ENCODE assay signal across 8 cellular contexts in genomic region chrX:7108995-7109634, GRCh38. TPM values are rescaled to one million over a fixed set of nuclear protein-coding genes. Genes with fewer than 3 reads are reported as not detected.
DNase-seq lines count a peak whose midpoint lies in the region; ATAC-seq, FAIRE-seq and TF ChIP-seq lines count a peak whose summit lies in the region.

No MANE protein-coding gene starts in this region.

- TF ChIP-seq CTCF in WERI-Rb-1 (IDR thresholded peaks at IDR 0.05; ENCODE audit: low read depth, low read length) = no peak

- H3K9me3 ChIP-seq in WERI-Rb-1 (ENCODE audit: severe bottlenecking) = no peaks in the 10 kb centered on the region
- H3K9me3 ChIP-seq in small intestine (ENCODE audit: control insufficient read depth, low read depth) = no peaks in the 10 kb centered on the region

- H3K4me1 ChIP-seq in small intestine (ENCODE audit: control insufficient read depth in 2 of 2, insufficient read depth in 1 of 2, low read depth in 1 of 2, low read length in 1 of 2) = peaks cover 0 to 5% of the 10 kb centered on the region in 2 donors

- H3K27ac ChIP-seq in WERI-Rb-1 (peak overlapping the region; percentile 87), small intestine (ENCODE audit: low read depth in 1 of 2, low read length in 1 of 2) (peak overlapping the region in 1 of 2 donors; percentile 60)

- WGBS in small intestine, 3 donors = 26 to 59% (median 28%) methylated on average over 12 of the region's 12 CpGs

- peak; percentile 87 for FAIRE-seq in GM12892 (lab: Jason Lieb, UNC)
- no peak for FAIRE-seq in small intestine (lab: Jason Lieb, UNC)
- FAIRE-seq in HTR-8/SVneo (lab: Jason Lieb, UNC) = no peak

- H3K4me3 ChIP-seq in WERI-Rb-1 (ENCODE audit: low read depth, low read length) (no peak overlapping the region), small intestine (ENCODE audit: low read depth in 1 of 2, low read length in 2 of 2) (no peak overlapping the region)

- H3K27me3 ChIP-seq in WERI-Rb-1 (ENCODE audit: insufficient read depth, low read depth, severe bottlenecking) = no peaks in the 10 kb centered on the region
- H3K27me3 ChIP-seq in small intestine (ENCODE audit: control insufficient read depth in 2 of 2, insufficient read depth in 2 of 2, low read length in 2 of 2) = no peaks in the 10 kb centered on the region

- peaks cover 6% of the 10 kb centered on the region for H3K36me3 ChIP-seq in WERI-Rb-1
- H3K36me3 ChIP-seq in small intestine (ENCODE audit: control insufficient read depth in 2 of 2, insufficient read depth in 2 of 2, low read length in 2 of 2) = no peaks in the 10 kb centered on the region

- ATAC-seq in GM21423 (IDR thresholded peaks at IDR 0.05; ENCODE audit: unreplicated experiment) = no peak

- TF ChIP-seq POLR2A in GM12892 (IDR thresholded peaks at IDR 0.05; ENCODE audit: low read depth, low read length) = no peak

- DNase-seq in GM12892 (ENCODE audit: insufficient read length) = no peak
- no peak for DNase-seq in WERI-Rb-1
- peak; percentile 6 to 17 for DNase-seq in hippocampal formation (lab: John Stamatoyannopoulos, UW)
- peak; percentile 26 for DNase-seq in small intestine
- DNase-seq in HTR-8/SVneo (ENCODE audit: insufficient read length, low spot score) = no peak
- DNase-seq in stimulated activated CD4-positive, alpha-beta T cell treated with anti-CD3 and anti-CD28 coated beads, Interleukin-4, amount 100 ng/mL, for 4 hours = no peak
- DNase-seq in cerebellar nuclear complex (lab: John Stamatoyannopoulos, UW) = no peak

RNA-seq across cellular contexts. Expression of gene STS, which starts 38.4 kb away (rescaled TPM):
- 14.9 TPM for polyA plus RNA-seq in GM12892 (2012; ENCODE audit: missing spikeins)
- polyA plus RNA-seq in small intestine = 1 to 10 TPM in 2 of 3 donors, under 1 TPM in 1; 0.67 to 3.4 (median 1.4) TPM

RNA-seq across cellular contexts. Expression of gene PUDP, which starts 38.8 kb away (rescaled TPM):
- 51.7 TPM for polyA plus RNA-seq in GM12892 (2012; ENCODE audit: missing spikeins)
- 10 to 100 TPM; 16.3 to 20.3 (median 16.8) TPM for polyA plus RNA-seq in small intestine

Comparison
In these comparisons a context has a peak if more than half of its experiments do, and no peak if none do; other contexts are left out.
1. DNase-seq: peak in hippocampal formation (2 of 2) and small intestine (single experiment); none in GM12892 (single experiment), WERI-Rb-1 (single experiment), HTR-8/SVneo (single experiment), stimulated activated CD4-positive, alpha-beta T cell treated with anti-CD3 and anti-CD28 coated beads, Interleukin-4, amount 100 ng/mL, for 4 hours (0 of 2) and cerebellar nuclear complex (0 of 2).